19 cellular contexts compared by ENCODE assay signal in genomic region chr18:42545825-42546224, GRCh38.
DNase-seq lines count a peak whose midpoint lies in the region; ATAC-seq, FAIRE-seq and TF ChIP-seq lines count a peak whose summit lies in the region.
"Had no signal": no experiment of that assay in that cellular context is flagged by ENCODE, and none has a peak within 500 bp of the region (broad histone marks: within the 10 kb centered on the region; RNA-seq: fewer than 3 reads in every experiment).

No MANE protein-coding gene starts in this region.

- H3K9me3 Mint-ChIP-seq in astrocyte (ENCODE audit: unreplicated experiment) = peaks cover 2% of the 10 kb centered on the region
- peaks cover 4 to 7% of the 10 kb centered on the region in 2 donors for H3K9me3 Mint-ChIP-seq in natural killer cell

- H3K36me3 Mint-ChIP-seq in astrocyte (ENCODE audit: low read depth, unreplicated experiment) (no peaks in the 10 kb centered on the region), natural killer cell (no peaks in the 10 kb centered on the region)
- H3K36me3 Mint-ChIP-seq: brain, naive B cell had no signal

- no peak overlapping the region for H3K4me3 Mint-ChIP-seq in astrocyte (ENCODE audit: unreplicated experiment)
- H3K4me3 Mint-ChIP-seq in natural killer cell = no peak overlapping the region
- H3K4me3 Mint-ChIP-seq: activated CD8-positive, alpha-beta T cell treated with anti-CD3 and anti-CD28 coated beads for 36 hours; brain; endodermal cell; naive B cell had no signal

- peak; percentile 37 for FAIRE-seq in astrocyte (lab: Jason Lieb, UNC)
- FAIRE-seq: TTC549 had no signal

- ATAC-seq in HG02642 (IDR thresholded peaks at IDR 0.05; ENCODE audit: poor library complexity, unreplicated experiment) = no peak
- no peak for ATAC-seq in natural killer cell
- ATAC-seq: activated CD8-positive, alpha-beta T cell treated with anti-CD3 and anti-CD28 coated beads for 36 hours had no signal

- DNase-seq in Caki2 (ENCODE audit: low read depth) (peak; percentile 59), M059J (ENCODE audit: low read depth) (peak; percentile 90), astrocyte (ENCODE audit: low read depth) (peak; percentile 84), glomerular visceral epithelial cell (ENCODE audit: extremely low spot score) (peak; percentile 66), esophagus squamous epithelium (lab: John Stamatoyannopoulos, UW) (no peak), medulla oblongata (ENCODE audit: extremely low spot score) (no peak), natural killer cell (no peak)
- DNase-seq: activated CD8-positive, alpha-beta T cell treated with anti-CD3 and anti-CD28 coated beads for 36 hours; endodermal cell; Kasumi-1; left ventricle myocardium inferior; naive B cell; NCI-H1930; NCI-H748 treated with DMSO at 0.1 percent for 48 hours; Right ventricle myocardium superior had no signal

- H3K36me3 ChIP-seq in astrocyte (ENCODE audit: insufficient read depth, low read length) (no peaks in the 10 kb centered on the region), esophagus squamous epithelium (no peaks in the 10 kb centered on the region)
- H3K36me3 ChIP-seq: left ventricle myocardium inferior, thoracic aorta had no signal

- no peak overlapping the region for H3K9ac ChIP-seq in astrocyte (ENCODE audit: low read length)

- no peaks in the 10 kb centered on the region for H4K20me1 ChIP-seq in astrocyte (ENCODE audit: insufficient read depth, low read length)

- H3K27me3 Mint-ChIP-seq in astrocyte (ENCODE audit: low read depth, unreplicated experiment) (no peaks in the 10 kb centered on the region), natural killer cell (ENCODE audit: low read depth in 2 of 2) (no peaks in the 10 kb centered on the region)
- H3K27me3 Mint-ChIP-seq: activated CD8-positive, alpha-beta T cell treated with anti-CD3 and anti-CD28 coated beads for 36 hours; brain; naive B cell had no signal

- no peaks in the 10 kb centered on the region for H3K79me2 ChIP-seq in astrocyte (ENCODE audit: insufficient read depth, low read length)

- no peak overlapping the region for H3K27ac ChIP-seq in astrocyte (ENCODE audit: low read depth, low read length)
- H3K27ac ChIP-seq in esophagus squamous epithelium = no peak overlapping the region
- H3K27ac ChIP-seq: left ventricle myocardium inferior, thoracic aorta had no signal

- H3K9me3 ChIP-seq in astrocyte (ENCODE audit: insufficient read depth, low read depth, low read length) (no peaks in the 10 kb centered on the region), esophagus squamous epithelium (no peaks in the 10 kb centered on the region)
- H3K9me3 ChIP-seq: left ventricle myocardium inferior, thoracic aorta had no signal

- in situ Hi-C loops in Caki2 (cut with HindIII; ENCODE audit: low pct_unique_long_range_greater_than_20kb, low sequenced_read_pairs) = no loop called here

- H3K4me1 ChIP-seq in astrocyte (ENCODE audit: insufficient read depth, low read length) = peaks cover 7% of the 10 kb centered on the region
- H3K4me1 ChIP-seq in esophagus squamous epithelium = no peaks in the 10 kb centered on the region
- H3K4me1 ChIP-seq: left ventricle myocardium inferior had no signal

- H3K27ac Mint-ChIP-seq in astrocyte (ENCODE audit: unreplicated experiment) = no peak overlapping the region
- H3K27ac Mint-ChIP-seq in natural killer cell = no peak overlapping the region
- H3K27ac Mint-ChIP-seq: activated CD8-positive, alpha-beta T cell treated with anti-CD3 and anti-CD28 coated beads for 36 hours; brain; endodermal cell; naive B cell had no signal

- H3K4me2 ChIP-seq in astrocyte (ENCODE audit: low read length) = no peak overlapping the region

- H3K27me3 ChIP-seq in astrocyte (ENCODE audit: insufficient read depth, low read length) (no peaks in the 10 kb centered on the region), esophagus squamous epithelium (no peaks in the 10 kb centered on the region)

- intact Hi-C loops in esophagus squamous epithelium (cut with DNase I) (no loop called here), natural killer cell (cut with micrococcal nuclease) (no loop called here)

- H3K4me3 ChIP-seq in astrocyte (ENCODE audit: insufficient read depth, low read depth, low read length) (no peak overlapping the region), esophagus squamous epithelium (no peak overlapping the region)
- H3K4me3 ChIP-seq: left ventricle myocardium inferior, thoracic aorta had no signal

- TF ChIP-seq POLR2A in esophagus squamous epithelium (IDR thresholded peaks at IDR 0.05) = no peak

- peaks cover 2% of the 10 kb centered on the region for H3K4me1 Mint-ChIP-seq in astrocyte (ENCODE audit: low read depth, unreplicated experiment)
- H3K4me1 Mint-ChIP-seq in natural killer cell = no peaks in the 10 kb centered on the region
- H3K4me1 Mint-ChIP-seq: brain, endodermal cell, naive B cell had no signal

- WGBS in esophagus squamous epithelium, 2 donors = 42 to 47% methylated on average over 5 of the region's 5 CpGs

- H2AFZ ChIP-seq in astrocyte (ENCODE audit: low read depth, low read length) = no peak overlapping the region

- TF ChIP-seq CTCF in astrocyte (IDR thresholded peaks at IDR 0.05; ENCODE audit: insufficient read depth, low read depth, low read length) = no peak
- TF ChIP-seq CTCF in esophagus squamous epithelium (IDR thresholded peaks at IDR 0.05) = no peak
- no peak for TF ChIP-seq CTCF in natural killer cell (IDR thresholded peaks at IDR 0.05)

Comparison
In these comparisons a context has a peak if more than half of its experiments do, and no peak if none do; other contexts are left out.
1. DNase-seq: peak in Caki2 (single experiment), M059J (single experiment), astrocyte (single experiment) and glomerular visceral epithelial cell (single experiment); none in esophagus squamous epithelium (single experiment), medulla oblongata (single experiment) and natural killer cell (single experiment).